Comparison of ENCODE assay signal across 8 cellular contexts in genomic region chr6:140485740-140486467, GRCh38.
A peak's percentile ranks its signal among the peaks of the same experiment; 100 is the strongest.
DNase-seq lines count a peak whose midpoint lies in the region; ATAC-seq and TF ChIP-seq lines count a peak whose summit lies in the region.

No MANE protein-coding gene starts in this region.

- ATAC-seq in GM21786 (IDR thresholded peaks at IDR 0.05; ENCODE audit: unreplicated experiment) (peak; percentile 47), RWPE2 (ENCODE audit: low read depth) (peak; percentile 97), GM21619 (IDR thresholded peaks at IDR 0.05; ENCODE audit: unreplicated experiment) (no peak)

- peak; percentile 65 for DNase-seq in ACHN
- DNase-seq in RWPE2 (ENCODE audit: low spot score): no peak
- peak in 36 of 42 donors; percentile 3 to 75 (median 39) for DNase-seq in head of caudate nucleus
- DNase-seq in NCI-H2227 (lab: John Stamatoyannopoulos, UW; ENCODE audit: unreplicated experiment): no peak
- DNase-seq in colonic mucosa: no peak
- DNase-seq in iPS-NIHi7 (ENCODE audit: extremely low spot score): no peak

- in situ Hi-C loops in ACHN (cut with HindIII; ENCODE audit: low pct_ligation_motif_present, low pct_unique_long_range_greater_than_20kb, low sequenced_read_pairs): no loop called here

- no peaks in the 10 kb centered on the region for H3K9me3 ChIP-seq in RWPE2 (ENCODE audit: severe bottlenecking)
- H3K9me3 ChIP-seq in colonic mucosa: no peaks in the 10 kb centered on the region

- TF ChIP-seq CTCF in RWPE2 (IDR thresholded peaks at IDR 0.05; ENCODE audit: poor library complexity, severe bottlenecking) (no peak), colonic mucosa (IDR thresholded peaks at IDR 0.05) (no peak)

- peak overlapping the region; percentile 37 for H3K27ac ChIP-seq in RWPE2 (ENCODE audit: poor library complexity, severe bottlenecking)
- H3K27ac ChIP-seq in colonic mucosa: no peak overlapping the region

- H3K36me3 ChIP-seq in RWPE2 (ENCODE audit: low read depth): no peaks in the 10 kb centered on the region
- no peaks in the 10 kb centered on the region for H3K36me3 ChIP-seq in colonic mucosa

- H3K4me1 ChIP-seq in RWPE2 (ENCODE audit: insufficient read depth, poor library complexity, severe bottlenecking): peaks cover 26% of the 10 kb centered on the region
- no peaks in the 10 kb centered on the region for H3K4me1 ChIP-seq in colonic mucosa

- intact Hi-C loops in head of caudate nucleus (cut with DNase I) (no loop called here), colonic mucosa (cut with DNase I) (no loop called here)

- H3K27me3 ChIP-seq in RWPE2 (ENCODE audit: insufficient read depth, poor library complexity, severe bottlenecking): no peaks in the 10 kb centered on the region
- H3K27me3 ChIP-seq in colonic mucosa: no peaks in the 10 kb centered on the region

- H3K9ac ChIP-seq in colonic mucosa (ENCODE audit: low read depth in 2 of 2, low read length in 2 of 2): no peak overlapping the region

- no peak overlapping the region for H3K4me3 ChIP-seq in RWPE2 (ENCODE audit: severe bottlenecking)
- H3K4me3 ChIP-seq in colonic mucosa: no peak overlapping the region

Comparison
In these comparisons a context has a peak if more than half of its experiments do, and no peak if none do; other contexts are left out.
1. DNase-seq: peak in ACHN (single experiment) and head of caudate nucleus (36 of 42); none in RWPE2 (single experiment), NCI-H2227 (single experiment), colonic mucosa (single experiment) and iPS-NIHi7 (single experiment).